In genomic region chr18:11849279-11849678, GRCh38 we compare ENCODE assay signal across 8 cellular contexts. TPM values are rescaled to one million over a fixed set of nuclear protein-coding genes. Genes with fewer than 3 reads are reported as not detected.
DNase-seq lines count a peak whose midpoint lies in the region; ATAC-seq and TF ChIP-seq lines count a peak whose summit lies in the region.

No MANE protein-coding gene starts in this region.

- 84 to 91% methylated on average over 7 of the region's 7 CpGs for WGBS in endodermal cell (ENCODE audit: insufficient coverage in 1 of 2, insufficient read length in 1 of 2), 2 experiments

- no peaks in the 10 kb centered on the region for H3K9me3 Mint-ChIP-seq in endodermal cell
- no peaks in the 10 kb centered on the region for H3K9me3 Mint-ChIP-seq in osteocyte (ENCODE audit: unreplicated experiment)

- H3K36me3 ChIP-seq in BLaER1 treated with 17β-estradiol and CSF1 and Interleukin-3, amounts not matched to agents 10 nM and 100 nM, result peaks cover 0 to 14% (median 4%) of the 10 kb centered on the region in 11 experiments; a peak in 9 of 22 replicates
- H3K36me3 ChIP-seq in RWPE2 (ENCODE audit: low read depth) (peaks cover 17% of the 10 kb centered on the region), endodermal cell (ENCODE audit: control insufficient read depth, insufficient read depth, low read length) (no peaks in the 10 kb centered on the region)

- H3K27me3 Mint-ChIP-seq in endodermal cell (ENCODE audit: insufficient read depth), result no peaks in the 10 kb centered on the region
- H3K27me3 Mint-ChIP-seq in osteocyte (ENCODE audit: unreplicated experiment), result peaks cover 6% of the 10 kb centered on the region

- no peaks in the 10 kb centered on the region for H3K27me3 ChIP-seq in BLaER1 treated with 17β-estradiol and CSF1 and Interleukin-3, amounts not matched to agents 10 nM and 100 nM
- H3K27me3 ChIP-seq in RWPE2 (ENCODE audit: insufficient read depth, poor library complexity, severe bottlenecking) (no peaks in the 10 kb centered on the region), endodermal cell (ENCODE audit: control insufficient read depth, insufficient read depth, low read length, poor library complexity, severe bottlenecking) (no peaks in the 10 kb centered on the region)

- no peak overlapping the region for H3K4me3 ChIP-seq in BLaER1 treated with 17β-estradiol and CSF1 and Interleukin-3, amounts not matched to agents 10 nM and 100 nM
- H3K4me3 ChIP-seq in RWPE2 (ENCODE audit: severe bottlenecking), result no peak overlapping the region
- H3K4me3 ChIP-seq in endodermal cell (ENCODE audit: low read length), result no peak overlapping the region

- DNase-seq in RWPE2 (ENCODE audit: low spot score) (no peak), endodermal cell (peak; percentile 13), osteocyte (ENCODE audit: extremely low spot score, unreplicated experiment) (no peak), NCI-H1092 treated with DMSO at 0.1 percent for 48 hours (lab: John Stamatoyannopoulos, UW) (no peak), pons (ENCODE audit: low spot score) (no peak)

- H3K4me1 Mint-ChIP-seq in endodermal cell (peaks cover 21% of the 10 kb centered on the region), osteocyte (ENCODE audit: unreplicated experiment) (peaks cover 37% of the 10 kb centered on the region)

- ATAC-seq in RWPE2 (ENCODE audit: low read depth), result no peak
- ATAC-seq in GM18909 (IDR thresholded peaks at IDR 0.05; ENCODE audit: poor library complexity, unreplicated experiment), result no peak
- no peak for ATAC-seq in GM19324 (IDR thresholded peaks at IDR 0.05; ENCODE audit: low FRiP score, unreplicated experiment)

- peaks cover 8 to 29% (median 23%) of the 10 kb centered on the region in 11 experiments; a peak in 17 of 22 replicates for H4K20me1 ChIP-seq in BLaER1 treated with 17β-estradiol and CSF1 and Interleukin-3, amounts not matched to agents 10 nM and 100 nM

- H3K4me1 ChIP-seq in BLaER1 treated with 17β-estradiol and CSF1 and Interleukin-3, amounts not matched to agents 10 nM and 100 nM, result peaks cover 25 to 39% (median 28%) of the 10 kb centered on the region in 10 experiments
- H3K4me1 ChIP-seq in RWPE2 (ENCODE audit: insufficient read depth, poor library complexity, severe bottlenecking) (peaks cover 22% of the 10 kb centered on the region), endodermal cell (ENCODE audit: control insufficient read depth, insufficient read depth, low read length) (peaks cover 6% of the 10 kb centered on the region)

- H3K27ac ChIP-seq in BLaER1 treated with 17β-estradiol and CSF1 and Interleukin-3, amounts not matched to agents 10 nM and 100 nM, result no peak overlapping the region
- H3K27ac ChIP-seq in RWPE2 (ENCODE audit: poor library complexity, severe bottlenecking) (peak overlapping the region; percentile 96), endodermal cell (ENCODE audit: low read depth, low read length) (no peak overlapping the region)

- H3K9me3 ChIP-seq in BLaER1 treated with 17β-estradiol and CSF1 and Interleukin-3, amounts not matched to agents 10 nM and 100 nM (replicated peaks in 1 of 11), result no peaks in the 10 kb centered on the region
- H3K9me3 ChIP-seq in RWPE2 (ENCODE audit: severe bottlenecking) (no peaks in the 10 kb centered on the region), endodermal cell (ENCODE audit: control insufficient read depth, low read length) (no peaks in the 10 kb centered on the region)

- TF ChIP-seq CTCF in RWPE2 (IDR thresholded peaks at IDR 0.05; ENCODE audit: poor library complexity, severe bottlenecking) (no peak), endodermal cell (conservative IDR thresholded peaks at IDR 0.05) (no peak), osteocyte (IDR thresholded peaks at IDR 0.05) (no peak)

- H3K4me3 Mint-ChIP-seq in endodermal cell (no peak overlapping the region), osteocyte (ENCODE audit: unreplicated experiment) (no peak overlapping the region)

- H3K9ac ChIP-seq in BLaER1 treated with 17β-estradiol and CSF1 and Interleukin-3, amounts not matched to agents 10 nM and 100 nM, result no peak overlapping the region
- H3K9ac ChIP-seq in endodermal cell (ENCODE audit: extremely low read depth, low read length, poor library complexity, severe bottlenecking), result no peak overlapping the region

- H3K27ac Mint-ChIP-seq in endodermal cell, result peak overlapping the region; percentile 100
- H3K27ac Mint-ChIP-seq in osteocyte (ENCODE audit: unreplicated experiment), result peak overlapping the region; percentile 100

- H3K4me2 ChIP-seq in BLaER1 treated with 17β-estradiol and CSF1 and Interleukin-3, amounts not matched to agents 10 nM and 100 nM, result peak overlapping the region in 6 of 11 experiments; percentile 79 to 94 (median 85); a peak in 10 of 22 replicates

- H3K36me3 Mint-ChIP-seq in endodermal cell (ENCODE audit: low read depth) (no peaks in the 10 kb centered on the region), osteocyte (ENCODE audit: unreplicated experiment) (peaks cover 2% of the 10 kb centered on the region)

RNA-seq across cellular contexts. Expression of gene CHMP1B, which starts 1.9 kb away (rescaled TPM):
- total RNA-seq in endodermal cell, result 10 to 100 TPM; 35.3 to 35.8 TPM
- polyA plus RNA-seq in endodermal cell (2013, experiment 1 of 2), result 37.6 TPM
- 35.4 TPM for polyA plus RNA-seq in endodermal cell (2013, experiment 2 of 2)
- total RNA-seq in osteocyte, result 45.6 and 50.3 TPM in 2 replicates

RNA-seq across cellular contexts. Expression of gene MPPE1, which starts 58.8 kb away (rescaled TPM):
- total RNA-seq in endodermal cell, result 10 to 100 TPM; 27.3 to 33.5 TPM
- polyA plus RNA-seq in endodermal cell (2013, experiment 1 of 2), result 19.5 TPM
- polyA plus RNA-seq in endodermal cell (2013, experiment 2 of 2), result 14.6 TPM
- total RNA-seq in osteocyte, result 49.4 and 58.6 TPM in 2 replicates
